10 cellular contexts compared by ENCODE assay signal in genomic region chr6:15512126-15512525, GRCh38.
DNase-seq lines count a peak whose midpoint lies in the region; ATAC-seq, FAIRE-seq and TF ChIP-seq lines count a peak whose summit lies in the region.
"Had no signal": no experiment of that assay in that cellular context is flagged by ENCODE, and none has a peak within 500 bp of the region (broad histone marks: within the 10 kb centered on the region; RNA-seq: fewer than 3 reads in every experiment).

No MANE protein-coding gene starts in this region.

- POLR2A ChIA-PET in CD4-positive, alpha-beta memory T cell (lab: Charles Lee; ENCODE audit: partially characterized antibody) = no interaction called here

- TF ChIP-seq CTCF in brain microvascular endothelial cell (IDR thresholded peaks at IDR 0.05; ENCODE audit: low read depth, low read length, missing control alignments) (peak; percentile 44), nephron (IDR thresholded peaks at IDR 0.05; ENCODE audit: unreplicated experiment in 3 of 3) (peak; percentile 34 to 38 (median 37)), sigmoid colon (IDR thresholded peaks at IDR 0.05) (no peak)

- no peak for FAIRE-seq in HTR-8/SVneo (lab: Jason Lieb, UNC)

- in situ Hi-C loops in brain microvascular endothelial cell (cut with HindIII; ENCODE audit: low pct_ligation_motif_present, low sequenced_read_pairs) = no loop called here

- H3K4me1 ChIP-seq in CD4-positive, alpha-beta memory T cell (ENCODE audit: insufficient read depth, low read length) = no peaks in the 10 kb centered on the region
- H3K4me1 ChIP-seq in sigmoid colon = no peaks in the 10 kb centered on the region

- TF ChIP-seq POLR2A in sigmoid colon (IDR thresholded peaks at IDR 0.05) = no peak

- no peak overlapping the region for H3K4me3 Mint-ChIP-seq in CD4-positive, alpha-beta memory T cell
- H3K4me3 Mint-ChIP-seq in nephron = no peak overlapping the region

- DNase-seq in CD4-positive, alpha-beta memory T cell = no peak
- DNase-seq in HTR-8/SVneo (ENCODE audit: insufficient read length, low spot score) (peak; percentile 31), brain microvascular endothelial cell (no peak), sigmoid colon (no peak)
- DNase-seq: activated gamma-delta T cell treated with Interleukin-2 at 50 U/mL for 16 hours, NCI-H1436 had no signal

- no peaks in the 10 kb centered on the region for H3K27me3 ChIP-seq in CD4-positive, alpha-beta memory T cell (ENCODE audit: insufficient read depth, low read length)
- no peaks in the 10 kb centered on the region for H3K27me3 ChIP-seq in brain microvascular endothelial cell (replicated peaks)
- H3K27me3 ChIP-seq in sigmoid colon = no peaks in the 10 kb centered on the region

- 95 to 96% methylated on average over 18 of the region's 18 CpGs for WGBS in sigmoid colon, 2 donors

- H3K27me3 Mint-ChIP-seq in CD4-positive, alpha-beta memory T cell = no peaks in the 10 kb centered on the region
- no peaks in the 10 kb centered on the region for H3K27me3 Mint-ChIP-seq in nephron (ENCODE audit: low read depth)

- H3K27ac Mint-ChIP-seq in CD4-positive, alpha-beta memory T cell = peak overlapping the region in 4 of 7 donors; percentile 37 to 68 (median 46)
- no peak overlapping the region for H3K27ac Mint-ChIP-seq in nephron

- H3K36me3 Mint-ChIP-seq in CD4-positive, alpha-beta memory T cell = peaks cover 40 to 79% of the 10 kb centered on the region in 2 donors
- H3K36me3 Mint-ChIP-seq in nephron (ENCODE audit: low read depth) = peaks cover 83% of the 10 kb centered on the region

- H3K9me3 Mint-ChIP-seq in CD4-positive, alpha-beta memory T cell = peaks cover 0 to 2% (median 0%) of the 10 kb centered on the region in 8 donors
- H3K9me3 Mint-ChIP-seq in nephron = no peaks in the 10 kb centered on the region

- H3K4me1 Mint-ChIP-seq in CD4-positive, alpha-beta memory T cell = peaks cover 0 to 4% (median 1%) of the 10 kb centered on the region in 4 donors
- peaks cover 30% of the 10 kb centered on the region for H3K4me1 Mint-ChIP-seq in nephron

- H3K27ac ChIP-seq in CD4-positive, alpha-beta memory T cell (ENCODE audit: low read depth, low read length) = no peak overlapping the region
- H3K27ac ChIP-seq in brain microvascular endothelial cell (no peak overlapping the region), sigmoid colon (no peak overlapping the region)

- no peak for ATAC-seq in GM18517 (IDR thresholded peaks at IDR 0.05; ENCODE audit: unreplicated experiment)
- ATAC-seq in GM19467 (IDR thresholded peaks at IDR 0.05; ENCODE audit: unreplicated experiment) = no peak
- ATAC-seq in HG03354 (IDR thresholded peaks at IDR 0.05; ENCODE audit: poor library complexity, severe bottlenecking, unreplicated experiment) = no peak

- intact Hi-C loops in CD4-positive, alpha-beta memory T cell (cut with micrococcal nuclease) = no loop called here
- intact Hi-C loops in sigmoid colon (cut with DNase I) = no loop called here

- H3K9me3 ChIP-seq in CD4-positive, alpha-beta memory T cell (ENCODE audit: control insufficient read depth in 1 of 2, low read length in 2 of 2) = no peaks in the 10 kb centered on the region
- H3K9me3 ChIP-seq in sigmoid colon = no peaks in the 10 kb centered on the region

- H3K36me3 ChIP-seq in CD4-positive, alpha-beta memory T cell (ENCODE audit: insufficient read depth, low read length) = peaks cover 66% of the 10 kb centered on the region
- peaks cover 25% of the 10 kb centered on the region for H3K36me3 ChIP-seq in brain microvascular endothelial cell (replicated peaks)
- peaks cover 0 to 73% (median 33%) of the 10 kb centered on the region in 4 donors for H3K36me3 ChIP-seq in sigmoid colon

- no peak for TF ChIP-seq EP300 in sigmoid colon (IDR thresholded peaks at IDR 0.05)

- CTCF ChIA-PET in CD4-positive, alpha-beta memory T cell (lab: Charles Lee; ENCODE audit: partially characterized antibody) = no interaction called here

- no peak overlapping the region for H3K4me3 ChIP-seq in CD4-positive, alpha-beta memory T cell (ENCODE audit: low read length in 2 of 2)
- H3K4me3 ChIP-seq in brain microvascular endothelial cell (ENCODE audit: low read depth, low read length) = no peak overlapping the region
- no peak overlapping the region for H3K4me3 ChIP-seq in sigmoid colon

Comparison
In these comparisons a context has a peak if more than half of its experiments do, and no peak if none do; other contexts are left out.
1. H3K27ac Mint-ChIP-seq: peak in CD4-positive, alpha-beta memory T cell (4 of 7); none in nephron (0 of 3).
2. CTCF ChIP-seq: peak in brain microvascular endothelial cell (single experiment) and nephron (3 of 3); none in sigmoid colon (0 of 4).